20 cellular contexts compared by ENCODE assay signal in the genomic region with DNA sequence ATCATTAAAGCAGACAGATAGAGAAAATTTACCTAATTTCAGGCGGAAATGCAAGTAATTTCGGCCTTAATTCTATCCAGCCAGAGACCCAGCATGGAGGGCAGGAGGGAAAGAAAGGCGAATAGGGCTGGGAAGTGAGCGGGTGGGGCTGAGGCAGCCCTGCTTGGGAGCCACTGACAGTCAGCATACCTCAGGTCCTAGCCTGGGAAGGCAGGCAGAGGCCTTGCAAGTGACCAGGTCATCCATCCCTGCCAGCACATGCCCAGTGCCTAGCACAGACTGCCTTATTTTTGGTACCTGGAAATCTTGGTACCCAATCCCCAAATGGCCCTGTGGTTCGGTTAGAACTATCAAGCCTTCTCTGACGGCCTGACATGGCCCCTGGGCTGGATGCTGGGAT. TPM values are rescaled to one million over a fixed set of nuclear protein-coding genes. Genes with fewer than 3 reads are reported as not detected.
DNase-seq lines count a peak whose midpoint lies in the region; ATAC-seq, FAIRE-seq and TF ChIP-seq lines count a peak whose summit lies in the region.
"Had no signal": no experiment of that assay in that cellular context is flagged by ENCODE, and none has a peak within 500 bp of the region (broad histone marks: within the 10 kb centered on the region; RNA-seq: fewer than 3 reads in every experiment).

No MANE protein-coding gene starts in this region.

- H3K36me3 ChIP-seq in kidney (ENCODE audit: control insufficient read depth in 1 of 2, insufficient read depth in 2 of 2, low read length in 2 of 2) (no peaks in the 10 kb centered on the region), thoracic aorta (peaks cover 13% of the 10 kb centered on the region)
- H3K36me3 ChIP-seq: transverse colon had no signal

- no peak overlapping the region for H3K27ac Mint-ChIP-seq in activated CD4-positive, alpha-beta T cell treated with anti-CD3 and anti-CD28 coated beads, Interleukin-2, amount 10 ng/mL, durations not matched to agents 24 days and 14 days
- H3K27ac Mint-ChIP-seq in activated B cell treated with CpG ODN at 0.5 μM for 24 hours = peak overlapping the region; percentile 73

- TF ChIP-seq CTCF in activated B cell treated with CpG ODN at 0.5 μM for 24 hours (IDR thresholded peaks at IDR 0.05) (no peak), kidney (IDR thresholded peaks at IDR 0.05; ENCODE audit: borderline replicate concordance, extremely low read depth, insufficient read depth) (no peak), thoracic aorta (IDR thresholded peaks at IDR 0.05) (no peak)

- ATAC-seq in activated B cell treated with CpG ODN at 0.5 μM for 24 hours (ENCODE audit: low read depth) (no peak), thoracic aorta (ENCODE audit: insufficient number of reproducible peaks, low FRiP score, low read depth) (no peak)

- no peaks in the 10 kb centered on the region for H3K9me3 Mint-ChIP-seq in activated CD4-positive, alpha-beta T cell treated with anti-CD3 and anti-CD28 coated beads, Interleukin-2, amount 10 ng/mL, durations not matched to agents 24 days and 14 days
- H3K9me3 Mint-ChIP-seq in activated B cell treated with CpG ODN at 0.5 μM for 24 hours = no peaks in the 10 kb centered on the region

- DNase-seq in activated CD4-positive, alpha-beta T cell treated with anti-CD3 and anti-CD28 coated beads, Interleukin-2, amount 10 ng/mL, durations not matched to agents 24 days and 14 days = no peak
- DNase-seq in activated CD4-positive, alpha-beta T cell treated with anti-CD3 and anti-CD28 coated beads for 1 hour = no peak
- no peak for DNase-seq in activated B cell treated with CpG ODN at 0.5 μM for 24 hours
- DNase-seq in kidney = no peak
- no peak for DNase-seq in thoracic aorta (ENCODE audit: low spot score)
- DNase-seq in hippocampal formation (lab: John Stamatoyannopoulos, UW) = no peak
- DNase-seq in NOMO-1 treated with DMSO at 0.1 percent for 48 hours (lab: John Stamatoyannopoulos, UW; ENCODE audit: unreplicated experiment) = no peak
- no peak for DNase-seq in NCI-H2196 treated with DMSO at 0.1 percent for 48 hours (lab: John Stamatoyannopoulos, UW; ENCODE audit: unreplicated experiment)
- DNase-seq: 8988T; activated CD4-positive, CD25-positive, alpha-beta regulatory T cell treated with anti-CD3 and anti-CD28 coated beads, Interleukin-2, amount 50 U/mL, for 72 hours; activated naive CD4-positive, alpha-beta T cell treated with anti-CD3 and anti-CD28 coated beads, Interleukin-2, amount 50 U/mL, for 16 hours; dorsolateral prefrontal cortex; head of caudate nucleus; midbrain; NCI-H2171; transverse colon had no signal

- H3K4me3 ChIP-seq in kidney (ENCODE audit: low read length in 2 of 2) (peak overlapping the region; percentile 61 to 66), thoracic aorta (peak overlapping the region; percentile 88)

- H3K4me1 ChIP-seq in kidney (ENCODE audit: control insufficient read depth in 1 of 2, insufficient read depth in 1 of 2, low read depth in 1 of 2, low read length in 2 of 2) (peaks cover 11 to 24% of the 10 kb centered on the region in 2 donors), thoracic aorta (ENCODE audit: control insufficient read depth in 1 of 2, low read depth in 2 of 2) (peaks cover 8 to 72% of the 10 kb centered on the region in 2 donors)

- intact Hi-C loops in activated CD4-positive, alpha-beta T cell treated with anti-CD3 and anti-CD28 coated beads, Interleukin-2, amount 10 ng/mL, durations not matched to agents 24 days and 14 days (cut with micrococcal nuclease) = loop anchor here (10.0 kb wide), 1 partner anchor 86 kb away; no protein-coding TSS in a partner anchor
- intact Hi-C loops in activated B cell treated with CpG ODN at 0.5 μM for 24 hours (cut with micrococcal nuclease) = loop anchor here (5.0 kb wide), 2 partner anchors 1306 to 1321 kb away; no protein-coding TSS in a partner anchor
- intact Hi-C loops in kidney (cut with DNase I) = no loop called here

- FAIRE-seq in kidney (lab: Jason Lieb, UNC) = no peak
- FAIRE-seq: keratinocyte had no signal

- CTCF ChIA-PET in activated B cell treated with CpG ODN at 0.5 μM for 24 hours (lab: Charles Lee) = no interaction called here

- peak overlapping the region in 1 of 2 donors; percentile 73 for H3K9ac ChIP-seq in kidney (ENCODE audit: low read length in 2 of 2)
- H3K9ac ChIP-seq: KMS-11 had no signal

- H3K36me3 Mint-ChIP-seq in activated CD4-positive, alpha-beta T cell treated with anti-CD3 and anti-CD28 coated beads, Interleukin-2, amount 10 ng/mL, durations not matched to agents 24 days and 14 days (ENCODE audit: low read depth) = no peaks in the 10 kb centered on the region
- peaks cover 6% of the 10 kb centered on the region for H3K36me3 Mint-ChIP-seq in activated B cell treated with CpG ODN at 0.5 μM for 24 hours (ENCODE audit: low read depth)

- POLR2A ChIA-PET in activated B cell treated with CpG ODN at 0.5 μM for 24 hours (lab: Charles Lee) = interaction anchor here (3.0 to 3.5 kb wide), 2 partner anchors 9 to 221 kb away, joined by 27 to 116 read pairs; partner anchors contain the start of gene RHOB

- peaks cover 2% of the 10 kb centered on the region for H3K4me1 Mint-ChIP-seq in activated CD4-positive, alpha-beta T cell treated with anti-CD3 and anti-CD28 coated beads, Interleukin-2, amount 10 ng/mL, durations not matched to agents 24 days and 14 days
- peaks cover 50% of the 10 kb centered on the region for H3K4me1 Mint-ChIP-seq in activated B cell treated with CpG ODN at 0.5 μM for 24 hours

- no peaks in the 10 kb centered on the region for H3K9me3 ChIP-seq in kidney (ENCODE audit: control insufficient read depth in 1 of 2, low read length in 2 of 2)
- H3K9me3 ChIP-seq in thoracic aorta = no peaks in the 10 kb centered on the region
- H3K9me3 ChIP-seq: transverse colon had no signal

- H3K27ac ChIP-seq in kidney (ENCODE audit: low read depth in 2 of 2, low read length in 2 of 2) = no peak overlapping the region
- H3K27ac ChIP-seq in thoracic aorta = peak overlapping the region; percentile 90 to 99
- H3K27ac ChIP-seq: C4-2B, KMS-11, RWPE1, transverse colon had no signal

- peak overlapping the region; percentile 52 for H3K4me3 Mint-ChIP-seq in activated CD4-positive, alpha-beta T cell treated with anti-CD3 and anti-CD28 coated beads, Interleukin-2, amount 10 ng/mL, durations not matched to agents 24 days and 14 days
- H3K4me3 Mint-ChIP-seq in activated B cell treated with CpG ODN at 0.5 μM for 24 hours = peak overlapping the region; percentile 79

- H3K27me3 Mint-ChIP-seq in activated CD4-positive, alpha-beta T cell treated with anti-CD3 and anti-CD28 coated beads, Interleukin-2, amount 10 ng/mL, durations not matched to agents 24 days and 14 days = peaks cover 67% of the 10 kb centered on the region
- peaks cover 8% of the 10 kb centered on the region for H3K27me3 Mint-ChIP-seq in activated B cell treated with CpG ODN at 0.5 μM for 24 hours

- no peaks in the 10 kb centered on the region for H3K27me3 ChIP-seq in thoracic aorta (replicated peaks; ENCODE audit: insufficient read depth)

RNA-seq across cellular contexts. Expression of gene GDF7, which starts 1.5 kb away (rescaled TPM):
- 0.26 TPM in 2 replicates for total RNA-seq in activated CD4-positive, alpha-beta T cell treated with anti-CD3 and anti-CD28 coated beads, Interleukin-2, amount 10 ng/mL, durations not matched to agents 24 days and 14 days
- total RNA-seq in activated B cell treated with CpG ODN at 0.5 μM for 24 hours = 5.9 and 6.7 TPM in 2 replicates
- 12.5 TPM for total RNA-seq in kidney
- polyA plus RNA-seq in kidney (ENCODE audit: insufficient read depth, low read depth, low replicate concordance) = 1.8 TPM
- total RNA-seq in thoracic aorta = 10 to 100 TPM; 39.7 to 40.7 TPM
- polyA plus RNA-seq: keratinocyte had no signal

RNA-seq across cellular contexts. Expression of gene HS1BP3, which starts 17.6 kb away (rescaled TPM):
- total RNA-seq in activated CD4-positive, alpha-beta T cell treated with anti-CD3 and anti-CD28 coated beads, Interleukin-2, amount 10 ng/mL, durations not matched to agents 24 days and 14 days = 7.1 and 8.9 TPM in 2 replicates
- 13.0 and 13.1 TPM in 2 replicates for total RNA-seq in activated B cell treated with CpG ODN at 0.5 μM for 24 hours
- 35.5 TPM for total RNA-seq in kidney
- 37.5 TPM for polyA plus RNA-seq in kidney (ENCODE audit: insufficient read depth, low read depth, low replicate concordance)
- total RNA-seq in thoracic aorta = 10 to 100 TPM; 40.7 to 65.8 TPM

Comparison
In these comparisons a context has a peak if more than half of its experiments do, and no peak if none do; other contexts are left out.
1. H3K27ac ChIP-seq: peak in thoracic aorta (2 of 2); none in kidney (0 of 2).